In the genomic region with DNA sequence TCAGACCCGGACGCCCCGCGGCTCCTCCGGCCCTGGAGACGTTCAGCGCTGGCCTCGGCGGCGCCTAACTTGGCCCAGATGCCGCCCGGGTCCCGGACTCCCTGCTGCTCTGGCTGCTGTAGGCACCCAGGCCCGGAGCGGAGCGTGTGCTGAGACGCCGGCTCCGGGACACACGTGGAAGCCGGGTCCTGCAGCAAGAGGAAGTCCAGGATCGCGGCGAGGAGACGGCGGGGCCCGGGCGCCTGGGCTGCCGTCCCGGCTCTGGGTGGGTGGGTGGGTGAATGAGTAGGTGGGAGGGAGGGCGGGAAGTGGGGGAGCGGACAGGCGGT, we compare ENCODE assay signal across 1 cellular context.
TF ChIP-seq lines count a peak whose summit lies in the region.

No MANE protein-coding gene starts in this region.

TF ChIP-seq in H1, 55 proteins besides CTCF, POLR2A, EP300 and RAD21 (continued from another document):
- TF ChIP-seq SIX5 (IDR thresholded peaks at IDR 0.05; ENCODE audit: low read depth, low read length), result no peak
